In the genomic region with DNA sequence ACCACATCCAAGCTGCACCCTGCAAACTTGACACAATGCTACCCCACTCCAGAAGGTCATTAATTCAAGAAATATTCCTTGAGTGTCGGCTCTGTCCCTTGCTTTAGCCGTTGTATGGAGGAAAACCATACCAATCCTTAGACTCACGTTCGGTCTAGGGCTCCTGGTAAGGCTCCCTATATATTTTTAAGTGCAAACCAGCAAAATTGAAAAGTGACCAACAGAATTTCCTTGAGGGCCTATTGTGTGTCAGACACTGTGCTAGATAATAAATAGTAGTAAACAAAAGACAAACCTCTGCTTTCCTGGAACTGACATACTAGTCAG, we compare ENCODE assay signal across 8 cellular contexts. TPM values are rescaled to one million over a fixed set of nuclear protein-coding genes. Genes with fewer than 3 reads are reported as not detected.
DNase-seq lines count a peak whose midpoint lies in the region; ATAC-seq, FAIRE-seq and TF ChIP-seq lines count a peak whose summit lies in the region.

No MANE protein-coding gene starts in this region.

- H3K36me3 ChIP-seq in kidney (ENCODE audit: control insufficient read depth in 1 of 2, insufficient read depth in 2 of 2, low read length in 2 of 2): no peaks in the 10 kb centered on the region

- H3K36me3 Mint-ChIP-seq in activated CD4-positive, alpha-beta T cell treated with anti-CD3 and anti-CD28 coated beads, Interleukin-2, amount 10 ng/mL, durations not matched to agents 7 days and 5 days (ENCODE audit: low read depth): no peaks in the 10 kb centered on the region
- H3K36me3 Mint-ChIP-seq in activated naive CD8-positive, alpha-beta T cell treated with anti-CD3 and anti-CD28 coated beads, Interleukin-2, amount 10 ng/mL, durations not matched to agents 7 days and 5 days: no peaks in the 10 kb centered on the region

- POLR2A ChIA-PET in activated CD4-positive, alpha-beta T cell treated with anti-CD3 and anti-CD28 coated beads, Interleukin-2, amount 10 ng/mL, durations not matched to agents 7 days and 5 days (lab: Charles Lee): no interaction called here
- POLR2A ChIA-PET in activated naive CD8-positive, alpha-beta T cell treated with anti-CD3 and anti-CD28 coated beads, Interleukin-2, amount 10 ng/mL, durations not matched to agents 7 days and 5 days (lab: Charles Lee): interaction anchor here (0.6 to 1.7 kb wide), 2 partner anchors 27 to 80 kb away, joined by 3 to 4 read pairs; no protein-coding TSS in a partner anchor
- POLR2A ChIA-PET in HEK293T (lab: Yijun Ruan, JAX): no interaction called here

- FAIRE-seq in kidney (lab: Jason Lieb, UNC) (no peak), D721Med (lab: Jason Lieb, UNC) (no peak)

- H3K9me3 Mint-ChIP-seq in activated CD4-positive, alpha-beta T cell treated with anti-CD3 and anti-CD28 coated beads, Interleukin-2, amount 10 ng/mL, durations not matched to agents 7 days and 5 days: no peaks in the 10 kb centered on the region
- no peaks in the 10 kb centered on the region for H3K9me3 Mint-ChIP-seq in activated naive CD8-positive, alpha-beta T cell treated with anti-CD3 and anti-CD28 coated beads, Interleukin-2, amount 10 ng/mL, durations not matched to agents 7 days and 5 days

- H3K27me3 Mint-ChIP-seq in activated CD4-positive, alpha-beta T cell treated with anti-CD3 and anti-CD28 coated beads, Interleukin-2, amount 10 ng/mL, durations not matched to agents 7 days and 5 days: no peaks in the 10 kb centered on the region
- no peaks in the 10 kb centered on the region for H3K27me3 Mint-ChIP-seq in activated naive CD8-positive, alpha-beta T cell treated with anti-CD3 and anti-CD28 coated beads, Interleukin-2, amount 10 ng/mL, durations not matched to agents 7 days and 5 days

- H3K9me3 ChIP-seq in kidney (ENCODE audit: control insufficient read depth in 1 of 2, low read length in 2 of 2): no peaks in the 10 kb centered on the region

- CTCF ChIA-PET in activated CD4-positive, alpha-beta T cell treated with anti-CD3 and anti-CD28 coated beads, Interleukin-2, amount 10 ng/mL, durations not matched to agents 7 days and 5 days (lab: Charles Lee): no interaction called here
- CTCF ChIA-PET in HEK293T (lab: Yijun Ruan, JAX): no interaction called here

- peak; percentile 8 for ATAC-seq in activated naive CD8-positive, alpha-beta T cell treated with anti-CD3 and anti-CD28 coated beads, Interleukin-2, amount 10 ng/mL, durations not matched to agents 7 days and 5 days (ENCODE audit: low read depth)

- no peak for DNase-seq in activated CD4-positive, alpha-beta T cell treated with anti-CD3 and anti-CD28 coated beads, Interleukin-2, amount 10 ng/mL, durations not matched to agents 7 days and 5 days
- DNase-seq in activated CD4-positive, alpha-beta T cell treated with anti-CD3 and anti-CD28 coated beads for 1 hour: no peak
- DNase-seq in activated naive CD8-positive, alpha-beta T cell treated with anti-CD3 and anti-CD28 coated beads, Interleukin-2, amount 10 ng/mL, durations not matched to agents 7 days and 5 days: no peak
- DNase-seq in kidney (no peak), D721Med (ENCODE audit: insufficient read length, low spot score) (no peak), HEK293T (ENCODE audit: extremely low spot score) (no peak), DMS53 (lab: John Stamatoyannopoulos, UW) (no peak)

- H3K4me1 ChIP-seq in kidney (ENCODE audit: control insufficient read depth in 1 of 2, insufficient read depth in 1 of 2, low read depth in 1 of 2, low read length in 2 of 2): peaks cover 14 to 19% of the 10 kb centered on the region in 2 donors

- peak overlapping the region; percentile 12 to 36 for H3K9ac ChIP-seq in kidney (ENCODE audit: low read length in 2 of 2)

- H3K27ac Mint-ChIP-seq in activated CD4-positive, alpha-beta T cell treated with anti-CD3 and anti-CD28 coated beads, Interleukin-2, amount 10 ng/mL, durations not matched to agents 7 days and 5 days: peak overlapping the region; percentile 83
- H3K27ac Mint-ChIP-seq in activated naive CD8-positive, alpha-beta T cell treated with anti-CD3 and anti-CD28 coated beads, Interleukin-2, amount 10 ng/mL, durations not matched to agents 7 days and 5 days: peak overlapping the region; percentile 8

- H3K27ac ChIP-seq in kidney (ENCODE audit: low read depth in 2 of 2, low read length in 2 of 2) (peak overlapping the region in 1 of 2 donors; percentile 20), temporal lobe (ENCODE audit: low read depth, low read length) (peak overlapping the region; percentile 97)

- H3K4me3 Mint-ChIP-seq in activated CD4-positive, alpha-beta T cell treated with anti-CD3 and anti-CD28 coated beads, Interleukin-2, amount 10 ng/mL, durations not matched to agents 7 days and 5 days: peak overlapping the region; percentile 77
- H3K4me3 Mint-ChIP-seq in activated naive CD8-positive, alpha-beta T cell treated with anti-CD3 and anti-CD28 coated beads, Interleukin-2, amount 10 ng/mL, durations not matched to agents 7 days and 5 days: peak overlapping the region; percentile 77

- TF ChIP-seq CTCF in kidney (IDR thresholded peaks at IDR 0.05; ENCODE audit: borderline replicate concordance, extremely low read depth, insufficient read depth) (no peak), D721Med (IDR thresholded peaks at IDR 0.05; ENCODE audit: insufficient read depth, missing control alignments) (no peak)

- intact Hi-C loops in kidney (cut with DNase I): no loop called here

- H3K4me3 ChIP-seq in kidney (ENCODE audit: low read length in 2 of 2): peak overlapping the region; percentile 62 to 86

- peaks cover 20% of the 10 kb centered on the region for H3K4me1 Mint-ChIP-seq in activated CD4-positive, alpha-beta T cell treated with anti-CD3 and anti-CD28 coated beads, Interleukin-2, amount 10 ng/mL, durations not matched to agents 7 days and 5 days
- peaks cover 16% of the 10 kb centered on the region for H3K4me1 Mint-ChIP-seq in activated naive CD8-positive, alpha-beta T cell treated with anti-CD3 and anti-CD28 coated beads, Interleukin-2, amount 10 ng/mL, durations not matched to agents 7 days and 5 days

TF ChIP-seq in HEK293T, 16 proteins besides CTCF, POLR2A, EP300 and RAD21:
- TF ChIP-seq ARNT (IDR thresholded peaks at IDR 0.05) (no peak), ZNF384 (IDR thresholded peaks at IDR 0.05) (no peak), LEF1 (IDR thresholded peaks at IDR 0.05; ENCODE audit: borderline replicate concordance) (no peak), FOXK2 (IDR thresholded peaks at IDR 0.05) (no peak), BHLHE40 (IDR thresholded peaks at IDR 0.05; ENCODE audit: borderline replicate concordance) (no peak), HDGF (IDR thresholded peaks at IDR 0.05; ENCODE audit: borderline replicate concordance) (no peak), NFRKB (IDR thresholded peaks at IDR 0.05) (no peak), FOXM1 (IDR thresholded peaks at IDR 0.05; ENCODE audit: borderline replicate concordance) (no peak), SUZ12 (IDR thresholded peaks at IDR 0.05) (no peak), L3MBTL2 (conservative IDR thresholded peaks at IDR 0.05) (no peak), TARDBP (IDR thresholded peaks at IDR 0.05) (no peak)
- TF ChIP-seq, protein P1, sequence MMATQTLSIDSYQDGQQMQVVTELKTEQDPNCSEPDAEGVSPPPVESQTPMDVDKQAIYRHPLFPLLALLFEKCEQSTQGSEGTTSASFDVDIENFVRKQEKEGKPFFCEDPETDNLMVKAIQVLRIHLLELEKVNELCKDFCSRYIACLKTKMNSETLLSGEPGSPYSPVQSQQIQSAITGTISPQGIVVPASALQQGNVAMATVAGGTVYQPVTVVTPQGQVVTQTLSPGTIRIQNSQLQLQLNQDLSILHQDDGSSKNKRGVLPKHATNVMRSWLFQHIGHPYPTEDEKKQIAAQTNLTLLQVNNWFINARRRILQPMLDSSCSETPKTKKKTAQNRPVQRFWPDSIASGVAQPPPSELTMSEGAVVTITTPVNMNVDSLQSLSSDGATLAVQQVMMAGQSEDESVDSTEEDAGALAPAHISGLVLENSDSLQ (IDR thresholded peaks at IDR 0.05): no peak

RNA-seq across cellular contexts. Expression of gene BBS2, which starts 0.4 kb away (rescaled TPM):
- 10 to 100 TPM; 16.7 to 21.5 TPM for total RNA-seq in activated CD4-positive, alpha-beta T cell treated with anti-CD3 and anti-CD28 coated beads, Interleukin-2, amount 10 ng/mL, durations not matched to agents 7 days and 5 days
- 10 to 100 TPM; 38.2 to 41.5 TPM for total RNA-seq in activated naive CD8-positive, alpha-beta T cell treated with anti-CD3 and anti-CD28 coated beads, Interleukin-2, amount 10 ng/mL, durations not matched to agents 7 days and 5 days
- total RNA-seq in kidney: 64.2 TPM
- 46.5 TPM for polyA plus RNA-seq in kidney (ENCODE audit: insufficient read depth, low read depth, low replicate concordance)
- total RNA-seq in temporal lobe: 107 TPM

RNA-seq across cellular contexts. Expression of gene MT4, which starts 44.7 kb away (rescaled TPM):
- not detected for total RNA-seq in activated CD4-positive, alpha-beta T cell treated with anti-CD3 and anti-CD28 coated beads, Interleukin-2, amount 10 ng/mL, durations not matched to agents 7 days and 5 days
- not detected for total RNA-seq in activated naive CD8-positive, alpha-beta T cell treated with anti-CD3 and anti-CD28 coated beads, Interleukin-2, amount 10 ng/mL, durations not matched to agents 7 days and 5 days
- not detected for total RNA-seq in kidney
- polyA plus RNA-seq in kidney (ENCODE audit: insufficient read depth, low read depth, low replicate concordance): not detected
- not detected for total RNA-seq in temporal lobe
